ENCODE assay signal across 14 cellular contexts in genomic region chr2:31831585-31831984, GRCh38.
DNase-seq lines count a peak whose midpoint lies in the region; FAIRE-seq and TF ChIP-seq lines count a peak whose summit lies in the region.
"Had no signal": no experiment of that assay in that cellular context is flagged by ENCODE, and none has a peak within 500 bp of the region (broad histone marks: within the 10 kb centered on the region; RNA-seq: fewer than 3 reads in every experiment).

No MANE protein-coding gene starts in this region.

- no peaks in the 10 kb centered on the region for H3K27me3 ChIP-seq in bronchial epithelial cell (ENCODE audit: control insufficient read depth, insufficient read depth, low read length)
- H3K27me3 ChIP-seq in osteoblast (ENCODE audit: insufficient read depth, low read length): no peaks in the 10 kb centered on the region
- no peaks in the 10 kb centered on the region for H3K27me3 ChIP-seq in vagina

- intact Hi-C loops in vagina (cut with DNase I): no loop called here

- H3K36me3 ChIP-seq in bronchial epithelial cell (ENCODE audit: control insufficient read depth, insufficient read depth, low read length) (no peaks in the 10 kb centered on the region), osteoblast (ENCODE audit: insufficient read depth, low read length) (no peaks in the 10 kb centered on the region), vagina (no peaks in the 10 kb centered on the region)

- TF ChIP-seq POLR2A in vagina (IDR thresholded peaks at IDR 0.05): no peak

- peaks cover 6% of the 10 kb centered on the region for H3K27me3 Mint-ChIP-seq in activated naive CD8-positive, alpha-beta T cell treated with anti-CD3 and anti-CD28 coated beads for 36 hours

- FAIRE-seq in bronchial epithelial cell (lab: Jason Lieb, UNC): no peak

- H3K4me3 Mint-ChIP-seq in activated naive CD8-positive, alpha-beta T cell treated with anti-CD3 and anti-CD28 coated beads for 36 hours: no peak overlapping the region
- H3K4me3 Mint-ChIP-seq: B cell; CD4-positive, CD25-positive, alpha-beta regulatory T cell had no signal

- H3K36me3 Mint-ChIP-seq in activated naive CD8-positive, alpha-beta T cell treated with anti-CD3 and anti-CD28 coated beads for 36 hours: peaks cover 2% of the 10 kb centered on the region
- H3K36me3 Mint-ChIP-seq: CD4-positive, CD25-positive, alpha-beta regulatory T cell had no signal

- peaks cover 4% of the 10 kb centered on the region for H3K9me3 ChIP-seq in osteoblast (ENCODE audit: low read depth, low read length)
- no peaks in the 10 kb centered on the region for H3K9me3 ChIP-seq in vagina

- no peaks in the 10 kb centered on the region for H3K79me2 ChIP-seq in osteoblast (ENCODE audit: insufficient read depth, low read length)

- H3K9me3 Mint-ChIP-seq in activated naive CD8-positive, alpha-beta T cell treated with anti-CD3 and anti-CD28 coated beads for 36 hours: peaks cover 6% of the 10 kb centered on the region

- H3K4me1 ChIP-seq in osteoblast (ENCODE audit: insufficient read depth, low read length) (no peaks in the 10 kb centered on the region), vagina (no peaks in the 10 kb centered on the region)
- H3K4me1 ChIP-seq: Caco-2 had no signal

- H3K27ac Mint-ChIP-seq in activated naive CD8-positive, alpha-beta T cell treated with anti-CD3 and anti-CD28 coated beads for 36 hours: no peak overlapping the region
- H3K27ac Mint-ChIP-seq: B cell; CD4-positive, CD25-positive, alpha-beta regulatory T cell had no signal

- no peaks in the 10 kb centered on the region for H4K20me1 ChIP-seq in osteoblast (ENCODE audit: insufficient read depth, low read length)

- no peak overlapping the region for H2AFZ ChIP-seq in osteoblast (ENCODE audit: low read length)

- no peaks in the 10 kb centered on the region for H3K4me1 Mint-ChIP-seq in activated naive CD8-positive, alpha-beta T cell treated with anti-CD3 and anti-CD28 coated beads for 36 hours
- H3K4me1 Mint-ChIP-seq: B cell had no signal

- TF ChIP-seq CTCF in bronchial epithelial cell (IDR thresholded peaks at IDR 0.05; ENCODE audit: insufficient read depth, low read length, severe bottlenecking) (no peak), osteoblast (IDR thresholded peaks at IDR 0.05; ENCODE audit: extremely low read depth, low read depth, low read length) (no peak), vagina (IDR thresholded peaks at IDR 0.05) (no peak)

- H3K4me2 ChIP-seq in osteoblast (ENCODE audit: insufficient read depth, low read length): no peak overlapping the region

- no peak overlapping the region for H3K27ac ChIP-seq in osteoblast (ENCODE audit: low read depth, low read length)
- H3K27ac ChIP-seq in vagina: no peak overlapping the region
- H3K27ac ChIP-seq: SK-N-MC had no signal

- DNase-seq in HT1080 (ENCODE audit: low read depth): peak; percentile 69
- peak; percentile 39 for DNase-seq in RKO (ENCODE audit: low spot score)
- peak; percentile 76 for DNase-seq in bronchial epithelial cell (ENCODE audit: low read depth)
- peak; percentile 45 for DNase-seq in osteoblast (ENCODE audit: insufficient read length, low spot score, missing footprints)
- DNase-seq in activated naive CD8-positive, alpha-beta T cell treated with anti-CD3 and anti-CD28 coated beads for 36 hours: no peak
- no peak for DNase-seq in vagina (ENCODE audit: extremely low spot score in 2 of 2)
- DNase-seq in cerebellar nuclear complex (lab: John Stamatoyannopoulos, UW): no peak
- DNase-seq: Caco-2; CD4-positive, CD25-positive, alpha-beta regulatory T cell; Karpas-422; NCI-H187; Right ventricle myocardium superior had no signal

- H3K4me3 ChIP-seq in bronchial epithelial cell (ENCODE audit: low read depth, low read length) (no peak overlapping the region), osteoblast (ENCODE audit: insufficient read depth, low read length) (no peak overlapping the region), vagina (no peak overlapping the region)
- H3K4me3 ChIP-seq: SK-N-MC had no signal

Comparison
In these comparisons a context has a peak if more than half of its experiments do, and no peak if none do; other contexts are left out.
1. DNase-seq: peak in HT1080 (single experiment), RKO (single experiment), bronchial epithelial cell (single experiment) and osteoblast (single experiment); none in activated naive CD8-positive, alpha-beta T cell treated with anti-CD3 and anti-CD28 coated beads for 36 hours (single experiment), vagina (0 of 2) and cerebellar nuclear complex (0 of 2).